21 cellular contexts compared by ENCODE assay signal in genomic region chr4:38040619-38041018, GRCh38.
"Had no signal": no experiment of that assay in that cellular context is flagged by ENCODE, and none has a peak within 500 bp of the region (broad histone marks: within the 10 kb centered on the region; RNA-seq: fewer than 3 reads in every experiment).

No MANE protein-coding gene starts in this region.

- H3K9me3 ChIP-seq: neutrophil, psoas muscle, spleen, testis, tibial nerve had no signal

- H3K4me1 ChIP-seq: foreskin keratinocyte, psoas muscle, spleen, testis, tibial nerve had no signal

- ATAC-seq: foreskin keratinocyte; left ventricle myocardium superior; naive thymus-derived CD4-positive, alpha-beta T cell; psoas muscle; sciatic nerve; stimulated activated memory B cell treated with anti-CD40 and anti-IgM and Interleukin-4, amounts not matched to agents 10 μg/mL and 1 μg/mL and 100 μg/mL, for 72 hours had no signal

- H3K27ac ChIP-seq: foreskin keratinocyte, neutrophil, psoas muscle, spleen, testis, tibial nerve had no signal

- H3K27me3 ChIP-seq: foreskin keratinocyte, neutrophil, spleen, testis, tibial nerve had no signal

- DNase-seq: cortex of kidney; effector memory CD4-positive, alpha-beta T cell; foreskin keratinocyte; immature natural killer cell; left ventricle myocardium superior; naive thymus-derived CD4-positive, alpha-beta T cell; nephron progenitor cell; psoas muscle; retina; spleen; stimulated activated CD4-positive, alpha-beta T cell treated with anti-CD3 and anti-CD28 coated beads, Interleukin-15, amount 100 ng/mL, for 24 hours; stimulated activated CD4-positive, alpha-beta T cell treated with anti-CD3 and anti-CD28 coated beads, Interleukin-1b, Interleukin-23, amount 100 ng/mL, for 48 hours; stimulated activated CD4-positive, alpha-beta T cell treated with anti-CD3 and anti-CD28 coated beads, Interleukin-4, amount 100 ng/mL, for 24 hours; testis had no signal

- H3K4me3 ChIP-seq: lung, psoas muscle, spleen, testis, tibial nerve had no signal

- FAIRE-seq: endometrium, keratinocyte had no signal
